In genomic region chr17:208429-208828, GRCh38 we compare ENCODE assay signal across 16 cellular contexts. TPM values are rescaled to one million over a fixed set of nuclear protein-coding genes. Genes with fewer than 3 reads are reported as not detected.
A peak's percentile ranks its signal among the peaks of the same experiment; 100 is the strongest.
DNase-seq lines count a peak whose midpoint lies in the region; ATAC-seq and TF ChIP-seq lines count a peak whose summit lies in the region.
"Had no signal": no experiment of that assay in that cellular context is flagged by ENCODE, and none has a peak within 500 bp of the region (broad histone marks: within the 10 kb centered on the region; RNA-seq: fewer than 3 reads in every experiment).

No MANE protein-coding gene starts in this region.

- TF ChIP-seq POLR2A in sigmoid colon (IDR thresholded peaks at IDR 0.05) = no peak
- TF ChIP-seq POLR2A in erythroblast (IDR thresholded peaks at IDR 0.05; ENCODE audit: low read length) = no peak

- H3K4me3 ChIP-seq in mucosa of descending colon (no peak overlapping the region), sigmoid colon (no peak overlapping the region)
- H3K4me3 ChIP-seq: BLaER1 treated with 17β-estradiol and CSF1 and Interleukin-3, amounts not matched to agents 10 nM and 100 nM; GM12878 had no signal

- TF ChIP-seq CTCF in mucosa of descending colon (IDR thresholded peaks at IDR 0.05) (no peak), sigmoid colon (IDR thresholded peaks at IDR 0.05) (no peak)

- no peaks in the 10 kb centered on the region for H3K4me1 Mint-ChIP-seq in immature natural killer cell
- H3K4me1 Mint-ChIP-seq: CD4-positive, CD25-positive, alpha-beta regulatory T cell had no signal

- H3K27me3 ChIP-seq in sigmoid colon = peaks cover 0 to 19% (median 0%) of the 10 kb centered on the region in 3 donors
- H3K27me3 ChIP-seq: BLaER1 treated with 17β-estradiol and CSF1 and Interleukin-3, amounts not matched to agents 10 nM and 100 nM had no signal

- intact Hi-C loops in cardiac septum (cut with DNase I) (no loop called here), Right ventricle myocardium inferior (cut with DNase I) (no loop called here), mucosa of descending colon (cut with DNase I, micrococcal nuclease) (no loop called here), sigmoid colon (cut with DNase I) (no loop called here)

- peaks cover 7 to 17% (median 9%) of the 10 kb centered on the region in 3 donors for H3K36me3 Mint-ChIP-seq in immature natural killer cell

- WGBS in sigmoid colon, 2 donors = 21 to 68% methylated on average over 8 of the region's 8 CpGs

- H3K36me3 ChIP-seq in mucosa of descending colon (ENCODE audit: low read depth) = no peaks in the 10 kb centered on the region
- H3K36me3 ChIP-seq in sigmoid colon = no peaks in the 10 kb centered on the region

- H3K27ac ChIP-seq in sigmoid colon = no peak overlapping the region
- H3K27ac ChIP-seq: BLaER1 treated with 17β-estradiol and CSF1 and Interleukin-3, amounts not matched to agents 10 nM and 100 nM had no signal

- H3K4me1 ChIP-seq in mucosa of descending colon (ENCODE audit: low read depth) (no peaks in the 10 kb centered on the region), sigmoid colon (no peaks in the 10 kb centered on the region)
- H3K4me1 ChIP-seq: BLaER1 treated with 17β-estradiol and CSF1 and Interleukin-3, amounts not matched to agents 10 nM and 100 nM had no signal

- no peak for ATAC-seq in Right ventricle myocardium inferior
- peak; percentile 84 for ATAC-seq in mucosa of descending colon
- ATAC-seq: GM12878, HepG2 had no signal

- DNase-seq in cardiac septum (ENCODE audit: low spot score) = peak; percentile 67
- DNase-seq in Right ventricle myocardium inferior (ENCODE audit: missing footprints) = no peak
- peak in 2 of 3 donors; percentile 28 to 51 for DNase-seq in mucosa of descending colon
- DNase-seq in sigmoid colon = peak; percentile 54
- DNase-seq in immature natural killer cell = no peak
- DNase-seq in inferior parietal cortex (ENCODE audit: extremely low spot score) = no peak
- DNase-seq in erythroblast (lab: John Stamatoyannopoulos, UW) = no peak
- DNase-seq: ACHN; CD4-positive, CD25-positive, alpha-beta regulatory T cell; DMS 273 treated with DMSO at 0.1 percent for 48 hours; HCEC 1CT; HFFc6 had no signal

- H3K9me3 Mint-ChIP-seq in immature natural killer cell = peaks cover 0 to 2% (median 0%) of the 10 kb centered on the region in 6 donors

- H3K27ac Mint-ChIP-seq in immature natural killer cell = no peak overlapping the region
- H3K27ac Mint-ChIP-seq: CD4-positive, CD25-positive, alpha-beta regulatory T cell; HFFc6 had no signal

- peaks cover 0 to 5% (median 1%) of the 10 kb centered on the region in 3 donors for H3K27me3 Mint-ChIP-seq in immature natural killer cell (ENCODE audit: low read depth in 3 of 3)

- no peak overlapping the region for H3K4me3 Mint-ChIP-seq in immature natural killer cell
- H3K4me3 Mint-ChIP-seq: CD4-positive, CD25-positive, alpha-beta regulatory T cell; HFFc6 had no signal

- no peak for TF ChIP-seq EP300 in sigmoid colon (IDR thresholded peaks at IDR 0.05)

- H3K9me3 ChIP-seq in mucosa of descending colon (no peaks in the 10 kb centered on the region), sigmoid colon (no peaks in the 10 kb centered on the region)

RNA-seq across cellular contexts. Expression of gene DOC2B, which starts 27.0 kb away (rescaled TPM):
- total RNA-seq in cardiac septum = 6.4 TPM
- total RNA-seq in Right ventricle myocardium inferior = 4.5 TPM
- total RNA-seq in mucosa of descending colon = 1 to 10 TPM; 3.2 to 6.7 (median 4.0) TPM
- total RNA-seq in sigmoid colon = 10 to 100 TPM in 1 of 4 donors, 1 to 10 TPM in 3; 2.5 to 12.5 (median 6.9) TPM
- 1 to 10 TPM in 2 of 3 donors, under 1 TPM in 1; 0.46 to 7.4 (median 1.2) TPM for polyA plus RNA-seq in sigmoid colon
- polyA plus RNA-seq in immature natural killer cell = not detected
- total RNA-seq: CD4-positive, CD25-positive, alpha-beta regulatory T cell; GM12878; H4; HFFc6 had no signal
- polyA plus RNA-seq: CD4-positive, CD25-positive, alpha-beta regulatory T cell; GM12878 had no signal

Comparison
In these comparisons a context has a peak if more than half of its experiments do, and no peak if none do; other contexts are left out.
1. DNase-seq: peak in cardiac septum (single experiment), mucosa of descending colon (2 of 3) and sigmoid colon (single experiment); none in Right ventricle myocardium inferior (single experiment), immature natural killer cell (0 of 3), inferior parietal cortex (single experiment) and erythroblast (0 of 2).